15 cellular contexts compared by ENCODE assay signal in the genomic region with DNA sequence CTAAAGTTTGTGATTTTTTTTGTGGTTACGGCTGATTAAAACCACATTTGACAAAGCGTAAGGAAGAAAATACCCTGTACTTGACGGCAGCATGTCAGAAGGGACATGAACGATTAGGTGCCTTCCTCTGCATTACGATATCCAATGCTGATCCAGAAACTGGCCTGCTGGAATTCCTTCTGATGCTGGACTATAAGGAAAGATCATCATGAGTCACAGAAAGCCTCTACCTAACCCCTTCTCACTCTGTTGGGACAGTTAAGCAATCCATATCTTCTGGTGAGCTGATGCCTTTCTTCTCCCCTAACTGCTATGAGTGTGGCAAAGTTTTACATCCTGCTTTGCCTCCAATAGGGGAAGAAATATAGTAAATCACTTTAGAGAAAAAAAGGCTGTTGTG.
DNase-seq lines count a peak whose midpoint lies in the region; ATAC-seq and TF ChIP-seq lines count a peak whose summit lies in the region.
"Had no signal": no experiment of that assay in that cellular context is flagged by ENCODE, and none has a peak within 500 bp of the region (broad histone marks: within the 10 kb centered on the region; RNA-seq: fewer than 3 reads in every experiment).

No MANE protein-coding gene starts in this region.

- H3K27ac ChIP-seq in PC-3 (ENCODE audit: low read length) = peak overlapping the region; percentile 69
- H3K27ac ChIP-seq: colonic mucosa had no signal

- H3K9me2 ChIP-seq in PC-3 (replicated peaks; ENCODE audit: low read length) = no peaks in the 10 kb centered on the region

- H3K4me3 ChIP-seq in PC-3 (ENCODE audit: low read length) = no peak overlapping the region
- H3K4me3 ChIP-seq: colonic mucosa had no signal

- H4K20me1 ChIP-seq in PC-3 (ENCODE audit: low read length) = no peaks in the 10 kb centered on the region

- H3K27me3 ChIP-seq in PC-3 (ENCODE audit: low read length) = no peaks in the 10 kb centered on the region
- H3K27me3 ChIP-seq: colonic mucosa had no signal

- no peak overlapping the region for H2AFZ ChIP-seq in PC-3 (ENCODE audit: low read length)

- no peak overlapping the region for H3K9ac ChIP-seq in PC-3 (ENCODE audit: low read length)

- BruUV-seq in PC-3 (replicated peaks; lab: Mats Ljungman, UMichigan) = no TSS peak

- ATAC-seq in PC-3 = no peak
- ATAC-seq in HG02973 (IDR thresholded peaks at IDR 0.05; ENCODE audit: unreplicated experiment) = no peak
- no peak for ATAC-seq in GM21717 (IDR thresholded peaks at IDR 0.05; ENCODE audit: unreplicated experiment)
- ATAC-seq in GM19324 (IDR thresholded peaks at IDR 0.05; ENCODE audit: low FRiP score, unreplicated experiment) = no peak
- ATAC-seq: activated naive CD8-positive, alpha-beta T cell treated with anti-CD3 and anti-CD28 coated beads, Interleukin-2, amount 50 U/mL, for 24 hours; stimulated activated naive CD8-positive, alpha-beta T cell treated with anti-CD3 and anti-CD28 coated beads, Interleukin-15, Interleukin-2, amounts not matched to agents 100 U/mL and 50 U/mL, for 24 hours had no signal

- no peaks in the 10 kb centered on the region for H3K9me3 ChIP-seq in PC-3 (ENCODE audit: low read length)
- H3K9me3 ChIP-seq: colonic mucosa had no signal

- POLR2A ChIA-PET in PC-3 (lab: Charles Lee; ENCODE audit: unreplicated experiment) = no interaction called here

- 0 out of 2 replicates have a peak overlapping the region, but pooled peaks have one; percentile 7 for H3K4me2 ChIP-seq in PC-3 (ENCODE audit: low read length)

- H3F3A ChIP-seq in PC-3 (ENCODE audit: low read length, unreplicated experiment) = no peaks in the 10 kb centered on the region

- intact Hi-C loops in PC-3 (cut with micrococcal nuclease) = no loop called here

- peak; percentile 83 for DNase-seq in EH (ENCODE audit: low read depth)
- peak; percentile 37 for DNase-seq in PC-3
- peak; percentile 22 for DNase-seq in epidermal melanocyte (ENCODE audit: insufficient read length, low spot score)
- peak; percentile 84 for DNase-seq in non-pigmented ciliary epithelial cell (ENCODE audit: low read depth)
- no peak for DNase-seq in NOMO-1 (lab: John Stamatoyannopoulos, UW; ENCODE audit: unreplicated experiment in 2 of 2)
- DNase-seq: activated CD4-positive, alpha-beta T cell treated with anti-CD3 and anti-CD28 coated beads, Interleukin-2, amount 50 U/mL, for 48 hours; activated naive CD8-positive, alpha-beta T cell treated with anti-CD3 and anti-CD28 coated beads, Interleukin-2, amount 50 U/mL, for 24 hours; colonic mucosa; erythroblast; NCI-H1694 treated with DMSO at 0.1 percent for 48 hours; NCI-H446 treated with DMSO at 0.1 percent for 48 hours; stimulated activated naive CD8-positive, alpha-beta T cell treated with anti-CD3 and anti-CD28 coated beads, Interleukin-15, Interleukin-2, amounts not matched to agents 100 U/mL and 50 U/mL, for 24 hours had no signal

- CTCF ChIA-PET in PC-3 (lab: Charles Lee) = no interaction called here

- peaks cover 20% of the 10 kb centered on the region for H3K4me1 ChIP-seq in PC-3 (ENCODE audit: insufficient read depth, low read length)
- H3K4me1 ChIP-seq: colonic mucosa had no signal

- TF ChIP-seq CTCF in PC-3 (conservative IDR thresholded peaks at IDR 0.05; ENCODE audit: low read depth, low read length) = no peak

- no peaks in the 10 kb centered on the region for H3K79me2 ChIP-seq in PC-3 (ENCODE audit: low read length)

- no peaks in the 10 kb centered on the region for H3K36me3 ChIP-seq in PC-3 (ENCODE audit: low read depth, low read length)
- H3K36me3 ChIP-seq: colonic mucosa had no signal

Comparison
In these comparisons a context has a peak if more than half of its experiments do, and no peak if none do; other contexts are left out.
1. DNase-seq: peak in EH (single experiment), PC-3 (single experiment), epidermal melanocyte (single experiment) and non-pigmented ciliary epithelial cell (single experiment); none in NOMO-1 (0 of 2).